ENCODE assay signal across 24 cellular contexts in genomic region chr6:163744256-163744925, GRCh38.
"Had no signal": no experiment of that assay in that cellular context is flagged by ENCODE, and none has a peak within 500 bp of the region (broad histone marks: within the 10 kb centered on the region; RNA-seq: fewer than 3 reads in every experiment).

No MANE protein-coding gene starts in this region.

- H3K36me3 ChIP-seq: neural progenitor cell, pancreas, right lobe of liver, tibial nerve, upper lobe of left lung, vagina had no signal

- H3K27ac Mint-ChIP-seq: naive thymus-derived CD8-positive, alpha-beta T cell; stimulated activated memory B cell treated with anti-CD40 and anti-IgM and Interleukin-4, amounts not matched to agents 10 μg/mL and 1 μg/mL and 100 μg/mL, for 72 hours; stimulated activated naive CD8-positive, alpha-beta T cell treated with anti-CD3 and anti-CD28 coated beads, Interleukin-15, amount 100 ng/mL, for 72 hours had no signal

- H3K9me3 ChIP-seq: pancreas, psoas muscle, right lobe of liver, tibial nerve, upper lobe of left lung, vagina had no signal

- DNase-seq: head of caudate nucleus; islet precursor cell; naive thymus-derived CD8-positive, alpha-beta T cell; pancreas; posterior cingulate gyrus; psoas muscle; right lobe of liver; stimulated activated CD4-positive, alpha-beta T cell treated with anti-CD3 and anti-CD28 coated beads, Interleukin-1b, Interleukin-23, amount 100 ng/mL, for 48 hours; stimulated activated CD4-positive, alpha-beta T cell treated with anti-CD3 and anti-CD28 coated beads, Interleukin-2, amount 100 ng/mL, for 48 hours; stimulated activated CD4-positive, alpha-beta T cell treated with anti-CD3 and anti-CD28 coated beads, Interleukin-4, amount 100 ng/mL, for 4 hours; stimulated activated CD8-positive, alpha-beta memory T cell treated with anti-CD3 and anti-CD28 coated beads, Interleukin-4, amount 100 ng/mL, for 48 hours; stimulated activated naive CD4-positive, alpha-beta T cell treated with Interleukin-2 at 50 U/mL for 16 hours; stimulated activated naive CD8-positive, alpha-beta T cell treated with anti-CD3 and anti-CD28 coated beads, Interleukin-15, amount 100 ng/mL, for 72 hours; substantia nigra had no signal

- H3K9me3 Mint-ChIP-seq: naive thymus-derived CD8-positive, alpha-beta T cell; nephron had no signal

- H3K4me3 Mint-ChIP-seq: naive thymus-derived CD8-positive, alpha-beta T cell; nephron; neural progenitor cell; stimulated activated memory B cell treated with anti-CD40 and anti-IgM and Interleukin-4, amounts not matched to agents 10 μg/mL and 1 μg/mL and 100 μg/mL, for 72 hours; stimulated activated naive CD8-positive, alpha-beta T cell treated with anti-CD3 and anti-CD28 coated beads, Interleukin-15, amount 100 ng/mL, for 72 hours had no signal

- H3K9ac ChIP-seq: neural progenitor cell had no signal

- H3K4me1 ChIP-seq: pancreas, right lobe of liver, upper lobe of left lung, vagina had no signal

- H3K27ac ChIP-seq: hepatocyte, neural progenitor cell, pancreas, right lobe of liver, tibial nerve, upper lobe of left lung, vagina had no signal

- H3K27me3 ChIP-seq: hepatocyte, neural progenitor cell, pancreas, right lobe of liver, tibial nerve, upper lobe of left lung, vagina had no signal

- H3K4me3 ChIP-seq: hepatocyte, lung, neural progenitor cell, pancreas, psoas muscle, right lobe of liver, smooth muscle cell, tibial nerve, upper lobe of left lung, vagina had no signal

- H2AFZ ChIP-seq: hepatocyte, neural progenitor cell had no signal

- ATAC-seq: left lobe of liver; naive thymus-derived CD8-positive, alpha-beta T cell; pancreas; psoas muscle; stimulated activated memory B cell treated with anti-CD40 and anti-IgM and Interleukin-4, amounts not matched to agents 10 μg/mL and 1 μg/mL and 100 μg/mL, for 72 hours; stimulated activated naive CD8-positive, alpha-beta T cell treated with anti-CD3 and anti-CD28 coated beads, Interleukin-15, amount 100 ng/mL, for 72 hours had no signal

- H3K36me3 Mint-ChIP-seq: naive thymus-derived CD8-positive, alpha-beta T cell; neural progenitor cell; stimulated activated memory B cell treated with anti-CD40 and anti-IgM and Interleukin-4, amounts not matched to agents 10 μg/mL and 1 μg/mL and 100 μg/mL, for 72 hours had no signal

- H3K4me1 Mint-ChIP-seq: naive thymus-derived CD8-positive, alpha-beta T cell; stimulated activated memory B cell treated with anti-CD40 and anti-IgM and Interleukin-4, amounts not matched to agents 10 μg/mL and 1 μg/mL and 100 μg/mL, for 72 hours had no signal

- H3K4me2 ChIP-seq: hepatocyte, neural progenitor cell had no signal
